8 cellular contexts compared by ENCODE assay signal in genomic region chr22:30968924-30969531, GRCh38. TPM values are rescaled to one million over a fixed set of nuclear protein-coding genes. Genes with fewer than 3 reads are reported as not detected.
A peak's percentile ranks its signal among the peaks of the same experiment; 100 is the strongest.
DNase-seq lines count a peak whose midpoint lies in the region; TF ChIP-seq lines count a peak whose summit lies in the region.

Gene TUG1 (plus strand): TSS chr22:30969265.

- H3K4me1 Mint-ChIP-seq in nephron, result peaks cover 23% of the 10 kb centered on the region
- peaks cover 62% of the 10 kb centered on the region for H3K4me1 Mint-ChIP-seq in stimulated activated naive CD8-positive, alpha-beta T cell treated with anti-CD3 and anti-CD28 coated beads, Interleukin-15, Interleukin-2, amounts not matched to agents 100 ng/mL and 50 ng/mL, for 24 hours (ENCODE audit: low read depth)

- peaks cover 70% of the 10 kb centered on the region for H3K9me3 Mint-ChIP-seq in nephron
- peaks cover 37% of the 10 kb centered on the region for H3K9me3 Mint-ChIP-seq in stimulated activated naive CD8-positive, alpha-beta T cell treated with anti-CD3 and anti-CD28 coated beads, Interleukin-15, Interleukin-2, amounts not matched to agents 100 ng/mL and 50 ng/mL, for 24 hours

- no peaks in the 10 kb centered on the region for H3K27me3 Mint-ChIP-seq in nephron (ENCODE audit: low read depth)
- no peaks in the 10 kb centered on the region for H3K27me3 Mint-ChIP-seq in stimulated activated naive CD8-positive, alpha-beta T cell treated with anti-CD3 and anti-CD28 coated beads, Interleukin-15, Interleukin-2, amounts not matched to agents 100 ng/mL and 50 ng/mL, for 24 hours

- TF ChIP-seq CTCF in fibroblast of the aortic adventitia (IDR thresholded peaks at IDR 0.05; ENCODE audit: insufficient read depth, low read length) (no peak), nephron (IDR thresholded peaks at IDR 0.05; ENCODE audit: unreplicated experiment in 3 of 3) (no peak)

- H3K4me3 ChIP-seq in H7 (ENCODE audit: insufficient read depth, low read depth, low read length), result peak within 1 kb of the TSS; percentile 68
- H3K4me3 ChIP-seq in fibroblast of the aortic adventitia (ENCODE audit: low read depth, low read length), result peak within 1 kb of the TSS; percentile 76

- peak within 1 kb of the TSS; percentile 91 to 98 (median 94) for H3K4me3 Mint-ChIP-seq in nephron
- H3K4me3 Mint-ChIP-seq in stimulated activated naive CD8-positive, alpha-beta T cell treated with anti-CD3 and anti-CD28 coated beads, Interleukin-15, Interleukin-2, amounts not matched to agents 100 ng/mL and 50 ng/mL, for 24 hours, result peak within 1 kb of the TSS; percentile 89

- H3K36me3 Mint-ChIP-seq in nephron (ENCODE audit: low read depth), result peaks cover 97% of the 10 kb centered on the region
- H3K36me3 Mint-ChIP-seq in stimulated activated naive CD8-positive, alpha-beta T cell treated with anti-CD3 and anti-CD28 coated beads, Interleukin-15, Interleukin-2, amounts not matched to agents 100 ng/mL and 50 ng/mL, for 24 hours (ENCODE audit: low read depth), result peaks cover 80% of the 10 kb centered on the region

- no peaks in the 10 kb centered on the region for H3K27me3 ChIP-seq in H7 (ENCODE audit: control insufficient read depth, insufficient read depth, low read length)

- peak within 1 kb of the TSS; percentile 95 to 99 (median 97) for H3K27ac Mint-ChIP-seq in nephron
- H3K27ac Mint-ChIP-seq in stimulated activated naive CD8-positive, alpha-beta T cell treated with anti-CD3 and anti-CD28 coated beads, Interleukin-15, Interleukin-2, amounts not matched to agents 100 ng/mL and 50 ng/mL, for 24 hours, result peak within 1 kb of the TSS; percentile 96

- DNase-seq in EL (peak; percentile 99), H7 (peak; percentile 99), M059J (ENCODE audit: low read depth) (peak; percentile 95), SHP77 (lab: John Stamatoyannopoulos, UW) (peak; percentile 94 to 96), fibroblast of the aortic adventitia (ENCODE audit: low read depth) (peak; percentile 97)
- peak; percentile 99 for DNase-seq in activated effector memory CD4-positive, alpha-beta T cell treated with anti-CD3 and anti-CD28 coated beads, Interleukin-2, amount 50 U/mL, for 16 hours

- H3K36me3 ChIP-seq in H7 (replicated peaks; ENCODE audit: control insufficient read depth, insufficient read depth, low read length), result peaks cover 23% of the 10 kb centered on the region

RNA-seq across cellular contexts. Expression of gene TUG1, which starts in this region (rescaled TPM):
- 44.1 and 48.6 TPM in 2 replicates for total RNA-seq in H7 (2014; rRNA removed; shearing (Covaris generic))
- total RNA-seq in M059J (2014; rRNA removed; shearing (Covaris generic)), result 53.6 and 66.4 TPM in 2 replicates
- 67.3 and 88.2 TPM in 2 replicates for total RNA-seq in fibroblast of the aortic adventitia (ENCODE audit: low replicate concordance)

Comparison
In these comparisons a context has a peak if more than half of its experiments do, and no peak if none do; other contexts are left out.
1. Peak in every context shown above with its lines: DNase-seq and H3K4me3 ChIP-seq.